ENCODE assay signal across 10 cellular contexts in genomic region chr4:16516796-16517413, GRCh38.
DNase-seq lines count a peak whose midpoint lies in the region; ATAC-seq, FAIRE-seq and TF ChIP-seq lines count a peak whose summit lies in the region.
"Had no signal": no experiment of that assay in that cellular context is flagged by ENCODE, and none has a peak within 500 bp of the region (broad histone marks: within the 10 kb centered on the region; RNA-seq: fewer than 3 reads in every experiment).

No MANE protein-coding gene starts in this region.

- H3K9me3 ChIP-seq in liver (ENCODE audit: control insufficient read depth in 4 of 4, low read length in 3 of 4) (no peaks in the 10 kb centered on the region), HepG2 (ENCODE audit: low read length) (no peaks in the 10 kb centered on the region), left lung (no peaks in the 10 kb centered on the region)

- H3K4me3 ChIP-seq in liver (ENCODE audit: low read depth in 1 of 3, low read length in 3 of 3) = no peak overlapping the region
- H3K4me3 ChIP-seq in HepG2 (replicated peaks in 1 of 3; ENCODE audit: insufficient read depth in 1 of 3, low read depth in 2 of 3, low read length in 3 of 3) = no peak overlapping the region
- H3K4me3 ChIP-seq in cardiac fibroblast (replicated peaks in 1 of 2; ENCODE audit: low read depth in 2 of 2, low read length in 2 of 2) = no peak overlapping the region
- no peak overlapping the region for H3K4me3 ChIP-seq in left lung

- H3K36me3 ChIP-seq in liver (ENCODE audit: control insufficient read depth in 4 of 4, insufficient read depth in 3 of 4, low read depth in 1 of 4, low read length in 3 of 4) (no peaks in the 10 kb centered on the region), HepG2 (replicated peaks in 1 of 2; ENCODE audit: control insufficient read depth in 1 of 2, insufficient read depth in 2 of 2, low read length in 2 of 2) (no peaks in the 10 kb centered on the region), left lung (no peaks in the 10 kb centered on the region)

- no peak for ATAC-seq in HepG2
- ATAC-seq in left lung = peak; percentile 56

- H3K27me3 Mint-ChIP-seq in progenitor cell of endocrine pancreas = no peaks in the 10 kb centered on the region

- H3K27ac Mint-ChIP-seq in progenitor cell of endocrine pancreas = no peak overlapping the region
- H3K27ac Mint-ChIP-seq: activated naive CD8-positive, alpha-beta T cell treated with anti-CD3 and anti-CD28 coated beads, Interleukin-2, amount 10 ng/mL, durations not matched to agents 7 days and 5 days had no signal

- BruUV-seq in HepG2 (replicated peaks; lab: Mats Ljungman, UMichigan) = no TSS peak

- H3K4me3 Mint-ChIP-seq in progenitor cell of endocrine pancreas (ENCODE audit: low read depth) = no peak overlapping the region
- H3K4me3 Mint-ChIP-seq: activated naive CD8-positive, alpha-beta T cell treated with anti-CD3 and anti-CD28 coated beads, Interleukin-2, amount 10 ng/mL, durations not matched to agents 7 days and 5 days had no signal

- H3K27me3 ChIP-seq in liver (ENCODE audit: control insufficient read depth in 4 of 4, insufficient read depth in 4 of 4, low read length in 3 of 4) = no peaks in the 10 kb centered on the region
- H3K27me3 ChIP-seq in HepG2 (ENCODE audit: control insufficient read depth in 1 of 2, insufficient read depth in 2 of 2, low read length in 2 of 2) = no peaks in the 10 kb centered on the region; a peak in 1 of 5 replicates
- no peaks in the 10 kb centered on the region for H3K27me3 ChIP-seq in left lung

- H3K4me2 ChIP-seq in HepG2 (ENCODE audit: low read depth, low read length) = no peak overlapping the region

- peak; percentile 22 for TF ChIP-seq CTCF in liver (IDR thresholded peaks at IDR 0.05; ENCODE audit: low read depth, low read length, missing input control)
- TF ChIP-seq CTCF in HepG2 (CRISPR knock-in tag; IDR thresholded peaks at IDR 0.05) = no peak
- peak; percentile 40 for TF ChIP-seq CTCF in cardiac fibroblast (IDR thresholded peaks at IDR 0.05; ENCODE audit: low read depth, low read length)
- TF ChIP-seq CTCF in left lung (IDR thresholded peaks at IDR 0.05) = peak in 1 of 2 donors; percentile 16
- TF ChIP-seq CTCF in progenitor cell of endocrine pancreas (IDR thresholded peaks at IDR 0.05; ENCODE audit: unreplicated experiment) = no peak

- TF ChIP-seq EP300 in HepG2 (IDR thresholded peaks at IDR 0.05; ENCODE audit: low read depth in 2 of 2, low read length in 2 of 2) = no peak
- TF ChIP-seq EP300 in HepG2 (CRISPR knock-in tag; IDR thresholded peaks at IDR 0.05; ENCODE audit: borderline replicate concordance) = no peak

- H3K79me2 ChIP-seq in HepG2 (ENCODE audit: insufficient read depth, low read length) = no peaks in the 10 kb centered on the region

- peak; percentile 72 to 80 for TF ChIP-seq RAD21 in liver (IDR thresholded peaks at IDR 0.05)
- TF ChIP-seq RAD21 in HepG2 (CRISPR knock-in tag; IDR thresholded peaks at IDR 0.05) = no peak

- H3K9ac ChIP-seq in liver (ENCODE audit: low read depth in 1 of 2, low read length in 2 of 2) (no peak overlapping the region), HepG2 (ENCODE audit: insufficient read depth, low read depth, low read length) (no peak overlapping the region)

- H3K9me3 Mint-ChIP-seq in progenitor cell of endocrine pancreas (ENCODE audit: low read depth) = no peaks in the 10 kb centered on the region
- H3K9me3 Mint-ChIP-seq: activated naive CD8-positive, alpha-beta T cell treated with anti-CD3 and anti-CD28 coated beads, Interleukin-2, amount 10 ng/mL, durations not matched to agents 7 days and 5 days had no signal

- no peaks in the 10 kb centered on the region for H3K4me1 Mint-ChIP-seq in progenitor cell of endocrine pancreas (ENCODE audit: low read depth)
- H3K4me1 Mint-ChIP-seq: activated naive CD8-positive, alpha-beta T cell treated with anti-CD3 and anti-CD28 coated beads, Interleukin-2, amount 10 ng/mL, durations not matched to agents 7 days and 5 days had no signal

- 57% methylated on average over 5 of the region's 5 CpGs for WGBS in liver
- 15% methylated on average over 4 of the region's 5 CpGs for WGBS in HepG2 (ENCODE audit: low lambda C conversion rate)

- H4K20me1 ChIP-seq in HepG2 (ENCODE audit: insufficient read depth, low read length) = no peaks in the 10 kb centered on the region

- POLR2A ChIA-PET in HepG2 (lab: Yijun Ruan, JAX) = no interaction called here

- intact Hi-C loops in HepG2 (cut with micrococcal nuclease; ENCODE audit: unreplicated experiment) (no loop called here), left lung (cut with DNase I) (no loop called here), posterior vena cava (cut with DNase I) (loop anchor here in 1 of 2 donors (10.0 kb wide), 1 partner anchor 818 kb away; no protein-coding TSS in a partner anchor)

- no peak for TF ChIP-seq POLR2A in HepG2 (IDR thresholded peaks at IDR 0.05; ENCODE audit: insufficient read depth in 1 of 2, low read depth in 2 of 2, low read length in 2 of 2)

- no peaks in the 10 kb centered on the region for H3K36me3 Mint-ChIP-seq in progenitor cell of endocrine pancreas (ENCODE audit: insufficient read depth)
- H3K36me3 Mint-ChIP-seq: activated naive CD8-positive, alpha-beta T cell treated with anti-CD3 and anti-CD28 coated beads, Interleukin-2, amount 10 ng/mL, durations not matched to agents 7 days and 5 days had no signal

- H2AFZ ChIP-seq in HepG2 (ENCODE audit: low read length) = no peak overlapping the region

- H3K4me1 ChIP-seq in liver (ENCODE audit: control insufficient read depth in 4 of 4, insufficient read depth in 4 of 4, low read length in 3 of 4) (no peaks in the 10 kb centered on the region), HepG2 (ENCODE audit: insufficient read depth, low read length) (no peaks in the 10 kb centered on the region), left lung (no peaks in the 10 kb centered on the region)

- CTCF ChIA-PET in HepG2 (lab: Yijun Ruan, JAX; ENCODE audit: low intra/inter-chr PET ratio, low total read pairs) = no interaction called here

- FAIRE-seq in HepG2 (lab: Jason Lieb, UNC) = no peak

- in situ Hi-C loops in HepG2 (cut with HindIII; ENCODE audit: extremely low pct_ligation_motif_present, low pct_unique_long_range_greater_than_20kb) = no loop called here

- H3K27ac ChIP-seq in liver (ENCODE audit: low read depth in 1 of 2, low read length in 2 of 2) (no peak overlapping the region), HepG2 (ENCODE audit: extremely low read length, insufficient read depth, low read length) (no peak overlapping the region), left lung (no peak overlapping the region)

- DNase-seq in HepG2 (ENCODE audit: low spot score) = no peak
- DNase-seq in cardiac fibroblast (ENCODE audit: low read depth in 2 of 2) = peak; percentile 72 to 86
- DNase-seq in left lung = no peak
- DNase-seq in progenitor cell of endocrine pancreas (ENCODE audit: low spot score, unreplicated experiment) = no peak
- no peak for DNase-seq in posterior vena cava (ENCODE audit: low spot score)
- no peak for DNase-seq in DMS153 treated with DMSO at 0.1 percent for 48 hours (lab: John Stamatoyannopoulos, UW; ENCODE audit: unreplicated experiment)
- no peak for DNase-seq in stimulated activated naive CD4-positive, alpha-beta T cell (lab: John Stamatoyannopoulos, UW)
- DNase-seq: activated naive CD8-positive, alpha-beta T cell treated with anti-CD3 and anti-CD28 coated beads, Interleukin-2, amount 10 ng/mL, durations not matched to agents 7 days and 5 days; DMS79 had no signal

TF ChIP-seq in liver, 16 proteins besides CTCF, POLR2A, EP300 and RAD21 (continues in another document):
- TF ChIP-seq EGR1 (IDR thresholded peaks at IDR 0.05; ENCODE audit: low read depth in 2 of 2) (no peak), MAX (IDR thresholded peaks at IDR 0.05) (no peak), ATF3 (IDR thresholded peaks at IDR 0.05) (no peak), FOXA2 (IDR thresholded peaks at IDR 0.05) (no peak)

TF ChIP-seq in HepG2, 621 proteins besides CTCF, POLR2A, EP300 and RAD21 (continues in another document):
- TF ChIP-seq ZNF160 (CRISPR knock-in tag; IDR thresholded peaks at IDR 0.05) (no peak), ZNF564 (CRISPR knock-in tag; IDR thresholded peaks at IDR 0.05) (no peak), RELA (CRISPR knock-in tag; IDR thresholded peaks at IDR 0.05) (no peak), ZSCAN22 (CRISPR knock-in tag; IDR thresholded peaks at IDR 0.05) (no peak), MIER2 (CRISPR knock-in tag; IDR thresholded peaks at IDR 0.05) (no peak), ZBTB1 (CRISPR knock-in tag; IDR thresholded peaks at IDR 0.05; ENCODE audit: borderline replicate concordance) (no peak), GPBP1L1 (CRISPR knock-in tag; IDR thresholded peaks at IDR 0.05) (no peak), KDM3A (CRISPR knock-in tag; IDR thresholded peaks at IDR 0.05; ENCODE audit: low read depth) (no peak)

Comparison
In these comparisons a context has a peak if more than half of its experiments do, and no peak if none do; other contexts are left out.
1. CTCF ChIP-seq: peak in liver (single experiment) and cardiac fibroblast (single experiment); none in HepG2 (single experiment) and progenitor cell of endocrine pancreas (single experiment).
2. DNase-seq: peak in cardiac fibroblast (2 of 2); none in HepG2 (single experiment), left lung (0 of 2), progenitor cell of endocrine pancreas (single experiment), posterior vena cava (single experiment), DMS153 treated with DMSO at 0.1 percent for 48 hours (single experiment) and stimulated activated naive CD4-positive, alpha-beta T cell (0 of 6).